ENCODE assay signal across 2 cellular contexts in genomic region chr19:45162464-45163143, GRCh38.
A peak's percentile ranks its signal among the peaks of the same experiment; 100 is the strongest.
TF ChIP-seq lines count a peak whose summit lies in the region.

No MANE protein-coding gene starts in this region.

TF ChIP-seq in HEK293, 187 proteins besides CTCF, POLR2A, EP300 and RAD21:
- TF ChIP-seq ZNF664 (tag by site-specific recombination; IDR thresholded peaks at IDR 0.05) (peak; percentile 91), GLI4 (tag by site-specific recombination; IDR thresholded peaks at IDR 0.05) (no peak), ZNF223 (tag by site-specific recombination; IDR thresholded peaks at IDR 0.05) (no peak), BCL6B (tag by site-specific recombination; IDR thresholded peaks at IDR 0.05) (no peak)

TF ChIP-seq in K562, 482 proteins besides CTCF, POLR2A, EP300 and RAD21:
- peak; percentile 3; the same call in 1 of the 2 replicates for TF ChIP-seq POLR2G (IDR thresholded peaks at IDR 0.05; ENCODE audit: low read depth, low read length)
- no peak for TF ChIP-seq ZNF165 (CRISPR knock-in tag; IDR thresholded peaks at IDR 0.05; ENCODE audit: borderline replicate concordance)
